In genomic region chr3:129439381-129439816, GRCh38 we compare ENCODE assay signal across 8 cellular contexts. TPM values are rescaled to one million over a fixed set of nuclear protein-coding genes. Genes with fewer than 3 reads are reported as not detected.
A peak's percentile ranks its signal among the peaks of the same experiment; 100 is the strongest.
DNase-seq lines count a peak whose midpoint lies in the region; ATAC-seq and TF ChIP-seq lines count a peak whose summit lies in the region.

No MANE protein-coding gene starts in this region.

- no peaks in the 10 kb centered on the region for H3K27me3 ChIP-seq in CD4-positive, CD25-positive, alpha-beta regulatory T cell (ENCODE audit: control insufficient read depth, insufficient read depth, low read length)
- H3K27me3 ChIP-seq in MM.1S (replicated peaks; ENCODE audit: insufficient read depth, low read length): no peaks in the 10 kb centered on the region
- H3K27me3 ChIP-seq in muscle layer of duodenum (ENCODE audit: low read depth, low read length): no peaks in the 10 kb centered on the region
- H3K27me3 ChIP-seq in testis: no peaks in the 10 kb centered on the region

- no peaks in the 10 kb centered on the region for H3K9me3 ChIP-seq in CD4-positive, CD25-positive, alpha-beta regulatory T cell (ENCODE audit: control insufficient read depth in 2 of 2, low read length in 2 of 2)
- H3K9me3 ChIP-seq in MM.1S (replicated peaks; ENCODE audit: insufficient read depth, low read length) (no peaks in the 10 kb centered on the region), muscle layer of duodenum (ENCODE audit: control insufficient read depth in 1 of 2, low read length in 2 of 2) (no peaks in the 10 kb centered on the region), testis (no peaks in the 10 kb centered on the region)

- peak overlapping the region; percentile 92 for H3K27ac ChIP-seq in CD4-positive, CD25-positive, alpha-beta regulatory T cell (ENCODE audit: insufficient read depth, low read length, poor library complexity, severe bottlenecking)
- H3K27ac ChIP-seq in MM.1S (ENCODE audit: low read length) (peak overlapping the region; percentile 68; the same call in 1 of the 2 replicates), muscle layer of duodenum (ENCODE audit: low read length) (peak overlapping the region; percentile 87), testis (peak overlapping the region; percentile 83 to 90)

- H3K9me2 ChIP-seq in MM.1S (replicated peaks; ENCODE audit: insufficient read depth, low read length): no peaks in the 10 kb centered on the region

- no peak for ATAC-seq in CD4-positive, CD25-positive, alpha-beta regulatory T cell (ENCODE audit: low read depth in 2 of 2)
- peak; percentile 16 for ATAC-seq in GM21576 (IDR thresholded peaks at IDR 0.05; ENCODE audit: unreplicated experiment)

- H3F3A ChIP-seq in MM.1S (ENCODE audit: insufficient read depth, low read length): peaks cover 26% of the 10 kb centered on the region

- intact Hi-C loops in testis (cut with DNase I; ENCODE audit: low total_unique reads): no loop called here

- H3K4me1 ChIP-seq in CD4-positive, CD25-positive, alpha-beta regulatory T cell (ENCODE audit: control insufficient read depth, insufficient read depth, low read length, poor library complexity, severe bottlenecking): peaks cover 51% of the 10 kb centered on the region
- peaks cover 32% of the 10 kb centered on the region for H3K4me1 ChIP-seq in MM.1S (ENCODE audit: low read length)
- peaks cover 11 to 36% of the 10 kb centered on the region in 2 donors for H3K4me1 ChIP-seq in muscle layer of duodenum (ENCODE audit: control insufficient read depth in 1 of 2, insufficient read depth in 2 of 2, low read length in 2 of 2)
- peaks cover 24% of the 10 kb centered on the region for H3K4me1 ChIP-seq in testis

- WGBS in testis, 2 donors: 0% methylated on average over 8 to 16 of the region's 16 CpGs

- H3K4me1 Mint-ChIP-seq in CD4-positive, CD25-positive, alpha-beta regulatory T cell: peaks cover 32 to 91% (median 58%) of the 10 kb centered on the region in 4 donors

- TF ChIP-seq POLR2A in testis (IDR thresholded peaks at IDR 0.05): no peak

- H4K20me1 ChIP-seq in MM.1S (ENCODE audit: insufficient read depth, low read length): no peaks in the 10 kb centered on the region

- H3K4me2 ChIP-seq in MM.1S (ENCODE audit: low read depth, low read length): peak overlapping the region; percentile 68

- no peak for TF ChIP-seq CTCF in MM.1S (IDR thresholded peaks at IDR 0.05; ENCODE audit: low read length)
- no peak for TF ChIP-seq CTCF in epithelial cell of esophagus (IDR thresholded peaks at IDR 0.05; ENCODE audit: insufficient read depth, low read depth, low read length, missing control alignments)
- no peak for TF ChIP-seq CTCF in testis (IDR thresholded peaks at IDR 0.05)

- H3K36me3 Mint-ChIP-seq in CD4-positive, CD25-positive, alpha-beta regulatory T cell: peaks cover 13% of the 10 kb centered on the region

- H3K9ac ChIP-seq in MM.1S (ENCODE audit: low read length): peak overlapping the region; percentile 75

- DNase-seq in CD4-positive, CD25-positive, alpha-beta regulatory T cell: peak in 2 of 3 donors; percentile 43 to 71
- DNase-seq in MM.1S (peak; percentile 51), epithelial cell of esophagus (ENCODE audit: low read depth) (peak; percentile 44), testis (peak; percentile 63), HuH-7 (ENCODE audit: low spot score) (no peak)
- DNase-seq in activated CD4-positive, alpha-beta T cell treated with anti-CD3 and anti-CD28 coated beads, Interleukin-2, amount 50 U/mL, for 1 hour: peak; percentile 29

- peak overlapping the region; percentile 93 to 98 (median 94) for H3K4me3 Mint-ChIP-seq in CD4-positive, CD25-positive, alpha-beta regulatory T cell

- no peaks in the 10 kb centered on the region for H3K27me3 Mint-ChIP-seq in CD4-positive, CD25-positive, alpha-beta regulatory T cell

- H3K79me2 ChIP-seq in MM.1S (ENCODE audit: low read length): peaks cover 72% of the 10 kb centered on the region

- peak overlapping the region; percentile 51 for H2AFZ ChIP-seq in MM.1S (ENCODE audit: low read length)

- peak overlapping the region; percentile 92 for H3K4me3 ChIP-seq in CD4-positive, CD25-positive, alpha-beta regulatory T cell (ENCODE audit: low read depth, low read length)
- H3K4me3 ChIP-seq in MM.1S (ENCODE audit: low read length): peak overlapping the region; percentile 81
- H3K4me3 ChIP-seq in epithelial cell of esophagus (ENCODE audit: low read length): peak overlapping the region; percentile 92
- peak overlapping the region; percentile 88 to 92 for H3K4me3 ChIP-seq in muscle layer of duodenum (ENCODE audit: low read depth in 1 of 2, low read length in 2 of 2)
- peak overlapping the region; percentile 80 to 86 for H3K4me3 ChIP-seq in testis

- H3K9me3 Mint-ChIP-seq in CD4-positive, CD25-positive, alpha-beta regulatory T cell: no peaks in the 10 kb centered on the region

- peaks cover 19% of the 10 kb centered on the region for H3K36me3 ChIP-seq in CD4-positive, CD25-positive, alpha-beta regulatory T cell (ENCODE audit: control insufficient read depth, insufficient read depth, low read length)
- H3K36me3 ChIP-seq in MM.1S (replicated peaks; ENCODE audit: insufficient read depth, low read length) (peaks cover 8% of the 10 kb centered on the region; the same call in 1 of the 2 replicates), muscle layer of duodenum (ENCODE audit: control insufficient read depth in 1 of 2, insufficient read depth in 2 of 2, low read length in 2 of 2) (peaks cover 11 to 19% of the 10 kb centered on the region in 2 donors), testis (ENCODE audit: low read depth, missing control alignments) (no peaks in the 10 kb centered on the region)

- peak overlapping the region; percentile 96 to 99 (median 97) for H3K27ac Mint-ChIP-seq in CD4-positive, CD25-positive, alpha-beta regulatory T cell

RNA-seq across cellular contexts. Expression of gene MBD4, which starts 0.3 kb away (rescaled TPM):
- 44.6 TPM for total RNA-seq in CD4-positive, CD25-positive, alpha-beta regulatory T cell
- 10 to 100 TPM; 37.0 to 46.7 (median 42.3) TPM for polyA plus RNA-seq in CD4-positive, CD25-positive, alpha-beta regulatory T cell
- total RNA-seq in testis: 10 to 100 TPM; 26.0 to 27.6 TPM
- polyA plus RNA-seq in testis (ENCODE audit: insufficient read depth, low read depth, low replicate concordance): 30.3 TPM

RNA-seq across cellular contexts. Expression of gene IFT122, which starts 0.6 kb away (rescaled TPM):
- total RNA-seq in CD4-positive, CD25-positive, alpha-beta regulatory T cell: 19.3 TPM
- 1 to 10 TPM; 2.5 to 5.3 (median 3.8) TPM for polyA plus RNA-seq in CD4-positive, CD25-positive, alpha-beta regulatory T cell
- 100 to 1,000 TPM; 125 to 168 TPM for total RNA-seq in testis
- polyA plus RNA-seq in testis (ENCODE audit: insufficient read depth, low read depth, low replicate concordance): 218 TPM

RNA-seq across cellular contexts. Expression of gene EFCAB12, which starts 11.0 kb away (rescaled TPM):
- 2.2 TPM for total RNA-seq in CD4-positive, CD25-positive, alpha-beta regulatory T cell
- polyA plus RNA-seq in CD4-positive, CD25-positive, alpha-beta regulatory T cell: under 1 TPM in 3 of 4 donors, not detected in 1; 0.05 to 0.13 (median 0.05) TPM
- 10 to 100 TPM in 1 of 2 donors, 1 to 10 TPM in 1; 7.3 to 13.7 TPM for total RNA-seq in testis
- polyA plus RNA-seq in testis (ENCODE audit: insufficient read depth, low read depth, low replicate concordance): 16.0 TPM
